ENCODE assay signal across 16 cellular contexts in the genomic region with DNA sequence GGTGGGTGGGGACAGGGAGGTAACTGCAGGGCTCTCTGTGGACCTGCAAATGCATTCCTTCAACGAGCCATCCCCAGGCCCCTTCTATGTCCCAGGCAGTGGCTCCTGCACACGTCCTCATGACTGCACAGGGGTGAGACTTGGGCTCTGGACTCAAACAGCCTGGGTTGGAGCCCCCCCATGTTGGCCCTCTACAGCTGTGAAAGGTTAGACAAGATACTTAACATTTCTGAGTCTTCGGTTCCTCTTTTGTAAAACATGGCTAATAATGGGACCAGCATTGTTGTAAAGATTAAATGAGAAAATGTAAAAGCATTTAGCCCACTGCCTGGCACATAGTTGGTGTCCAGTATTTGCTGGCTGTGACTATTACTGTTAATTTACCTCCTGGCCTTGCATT. TPM values are rescaled to one million over a fixed set of nuclear protein-coding genes. Genes with fewer than 3 reads are reported as not detected.
"Had no signal": no experiment of that assay in that cellular context is flagged by ENCODE, and none has a peak within 500 bp of the region (broad histone marks: within the 10 kb centered on the region; RNA-seq: fewer than 3 reads in every experiment).

No MANE protein-coding gene starts in this region.

- H3K27ac ChIP-seq: skin epidermis, suprapubic skin had no signal

- H3K27me3 ChIP-seq: ascending aorta, gastrocnemius medialis, right atrium auricular region, suprapubic skin had no signal

- DNase-seq: activated naive CD4-positive, alpha-beta T cell; activated T-cell treated with anti-CD3 and anti-CD28 coated beads for 4 hours; endodermal cell; gastrocnemius medialis; left ventricle myocardium superior; mucosa of descending colon; natural killer cell; stimulated activated CD4-positive, alpha-beta T cell treated with anti-CD3 and anti-CD28 coated beads, Interleukin-4, amount 100 ng/mL, for 24 hours; stimulated activated naive CD8-positive, alpha-beta T cell treated with anti-CD3 and anti-CD28 coated beads, Interleukin-15, Interleukin-2, amounts not matched to agents 100 U/mL and 50 U/mL, for 24 hours had no signal

- H3K9me3 ChIP-seq: ascending aorta, gastrocnemius medialis, mucosa of descending colon, right atrium auricular region, suprapubic skin had no signal

- H3K4me3 ChIP-seq: ascending aorta, gastrocnemius medialis, mucosa of descending colon, right atrium auricular region, skin epidermis, suprapubic skin had no signal

- ATAC-seq: activated CD4-positive, CD25-positive, alpha-beta regulatory T cell treated with anti-CD3 and anti-CD28 coated beads, Interleukin-2, amount 50 U/mL, for 24 hours; gastrocnemius medialis; mucosa of descending colon; natural killer cell; stimulated activated naive CD8-positive, alpha-beta T cell treated with anti-CD3 and anti-CD28 coated beads, Interleukin-15, Interleukin-2, amounts not matched to agents 100 U/mL and 50 U/mL, for 24 hours had no signal

- FAIRE-seq: bronchial epithelial cell, keratinocyte had no signal

RNA-seq across cellular contexts. Expression of a gene that starts 41.8 kb away (rescaled TPM):
- total RNA-seq: natural killer cell had no signal
